In the genomic region with DNA sequence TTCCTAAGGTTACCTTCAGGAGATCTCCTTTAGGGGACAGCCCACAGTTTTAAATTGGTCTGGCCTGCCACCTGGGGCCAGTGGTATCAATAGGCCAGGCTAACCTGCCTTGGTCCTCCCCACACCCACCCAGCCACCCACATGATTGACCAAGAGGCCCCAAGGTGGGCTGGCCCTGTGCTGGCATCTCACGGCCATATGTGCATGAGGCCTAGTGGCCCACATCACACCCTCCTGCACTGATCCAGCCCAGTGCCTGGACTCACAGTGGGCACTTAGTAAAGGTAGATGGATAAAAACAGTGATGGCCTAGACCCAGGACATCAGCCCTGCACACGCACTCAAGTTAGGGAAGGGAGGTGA, we compare ENCODE assay signal across 17 cellular contexts.
"Had no signal": no experiment of that assay in that cellular context is flagged by ENCODE, and none has a peak within 500 bp of the region (broad histone marks: within the 10 kb centered on the region; RNA-seq: fewer than 3 reads in every experiment).

No MANE protein-coding gene starts in this region.

- H3K4me1 Mint-ChIP-seq: endodermal cell had no signal

- H3K4me3 ChIP-seq: pancreas, suprapubic skin, upper lobe of right lung had no signal

- ATAC-seq: left lobe of liver; stimulated activated naive CD8-positive, alpha-beta T cell treated with anti-CD3 and anti-CD28 coated beads, Interleukin-15, Interleukin-2, amounts not matched to agents 100 U/mL and 50 U/mL, for 24 hours; upper lobe of right lung had no signal

- H3K36me3 ChIP-seq: pancreas, suprapubic skin, upper lobe of right lung had no signal

- H3K27ac ChIP-seq: upper lobe of right lung had no signal

- H3K4me3 Mint-ChIP-seq: brain, endodermal cell, memory B cell had no signal

- H3K36me3 Mint-ChIP-seq: activated naive CD4-positive, alpha-beta T cell treated with anti-CD3 and anti-CD28 coated beads, Interleukin-2, amount 50 U/mL, for 72 hours; brain; memory B cell had no signal

- H3K4me1 ChIP-seq: pancreas, upper lobe of right lung had no signal

- H3K27ac Mint-ChIP-seq: activated naive CD4-positive, alpha-beta T cell treated with anti-CD3 and anti-CD28 coated beads, Interleukin-2, amount 50 U/mL, for 72 hours; endodermal cell; memory B cell had no signal

- H3K27me3 Mint-ChIP-seq: brain had no signal

- DNase-seq: activated CD4-positive, alpha-beta T cell treated with anti-CD3 and anti-CD28 coated beads, Interleukin-2, amount 50 U/mL, for 1 hour; activated effector memory CD4-positive, alpha-beta T cell treated with Interleukin-2 at 50 U/mL for 16 hours; activated T-cell treated with anti-CD3 and anti-CD28 coated beads for 4 hours; amniotic stem cell; erythroblast; retina; stimulated activated CD4-positive, alpha-beta T cell treated with anti-CD3 and anti-CD28 coated beads, Interleukin-2, amount 100 ng/mL, for 48 hours; stimulated activated CD8-positive, alpha-beta memory T cell treated with anti-CD3 and anti-CD28 coated beads, Interleukin-4, amount 100 ng/mL, for 48 hours; stimulated activated naive CD8-positive, alpha-beta T cell treated with anti-CD3 and anti-CD28 coated beads, Interleukin-15, Interleukin-2, amounts not matched to agents 100 U/mL and 50 U/mL, for 24 hours had no signal

- H3K27me3 ChIP-seq: pancreas, suprapubic skin, upper lobe of right lung had no signal

- H3K9me3 ChIP-seq: pancreas, suprapubic skin, upper lobe of right lung had no signal

- H3K9me3 Mint-ChIP-seq: activated naive CD4-positive, alpha-beta T cell treated with anti-CD3 and anti-CD28 coated beads, Interleukin-2, amount 50 U/mL, for 72 hours; brain; endodermal cell; memory B cell had no signal
